In the genomic region with DNA sequence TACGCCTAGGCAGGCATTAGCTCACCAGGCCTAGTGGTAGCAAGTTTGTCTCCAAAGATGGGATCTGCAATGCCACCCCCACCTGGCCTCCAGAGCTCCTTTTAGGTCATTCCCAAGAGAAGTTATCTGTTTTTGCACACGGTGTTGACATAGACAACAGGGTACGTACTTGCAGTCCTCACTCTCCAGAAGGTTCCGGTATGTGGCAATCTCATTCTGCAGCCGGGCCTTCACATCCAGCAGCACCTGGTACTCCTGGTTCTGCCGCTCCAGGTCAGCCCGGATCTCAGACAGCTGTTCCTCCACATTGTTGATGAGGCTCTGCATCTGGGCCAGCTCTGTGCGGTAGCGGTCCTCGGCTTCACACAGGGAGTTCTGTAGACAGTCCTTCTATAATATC, we compare ENCODE assay signal across 1 cellular context.
TF ChIP-seq lines count a peak whose summit lies in the region.

No MANE protein-coding gene starts in this region.

TF ChIP-seq in K562, 482 proteins besides CTCF, POLR2A, EP300 and RAD21:
- TF ChIP-seq ILK (tag; IDR thresholded peaks at IDR 0.05; ENCODE audit: borderline replicate concordance, low read depth) (no peak), CEBPG (CRISPR knock-in tag; IDR thresholded peaks at IDR 0.05) (no peak), CEBPG (tag; conservative IDR thresholded peaks at IDR 0.05 in 1 of 2, IDR thresholded peaks at IDR 0.05 in 1 of 2) (0 out of 4 replicates have a peak, but pooled peaks of 1 of the 2 experiments have one; percentile 20), CSDE1 (IDR thresholded peaks at IDR 0.05) (no peak), CEBPB (tag; IDR thresholded peaks at IDR 0.05) (peak; percentile 39; the same call in 1 of the 2 replicates), NCOR1 (IDR thresholded peaks at IDR 0.05) (no peak), NFIX (CRISPR knock-in tag; IDR thresholded peaks at IDR 0.05; ENCODE audit: low read depth) (no peak), CBFA2T2 (conservative IDR thresholded peaks at IDR 0.05) (peak; percentile 35), TRIM24 (IDR thresholded peaks at IDR 0.05) (no peak)
